Comparison of ENCODE assay signal across 8 cellular contexts in genomic region chr10:89793649-89794254, GRCh38.
DNase-seq lines count a peak whose midpoint lies in the region; ATAC-seq and TF ChIP-seq lines count a peak whose summit lies in the region.

No MANE protein-coding gene starts in this region.

- H4K20me1 ChIP-seq in fibroblast of lung (ENCODE audit: control insufficient read depth, extremely low read depth, insufficient read depth, low read length): no peaks in the 10 kb centered on the region

- no peaks in the 10 kb centered on the region for H3K27me3 ChIP-seq in WERI-Rb-1 (ENCODE audit: insufficient read depth, low read depth, severe bottlenecking)
- no peaks in the 10 kb centered on the region for H3K27me3 ChIP-seq in fibroblast of lung (ENCODE audit: control insufficient read depth, insufficient read depth, low read length)

- H3K27ac ChIP-seq in WERI-Rb-1 (no peak overlapping the region), fibroblast of lung (ENCODE audit: insufficient read depth, low read length) (no peak overlapping the region)

- no peak overlapping the region for H2AFZ ChIP-seq in fibroblast of lung (ENCODE audit: low read length)

- H3K36me3 ChIP-seq in WERI-Rb-1: no peaks in the 10 kb centered on the region
- no peaks in the 10 kb centered on the region for H3K36me3 ChIP-seq in fibroblast of lung (ENCODE audit: control insufficient read depth, insufficient read depth, low read length)

- H3K9me3 ChIP-seq in WERI-Rb-1 (ENCODE audit: severe bottlenecking) (no peaks in the 10 kb centered on the region), fibroblast of lung (ENCODE audit: control insufficient read depth, insufficient read depth, low read depth, low read length) (no peaks in the 10 kb centered on the region)

- H3K27ac Mint-ChIP-seq in natural killer cell treated with Interleukin-12 subunit alpha and Interleukin-12 subunit beta and Interleukin-15 and Interleukin-18, amount 100 ng/mL, for 72 hours: no peak overlapping the region

- no peaks in the 10 kb centered on the region for H3K4me1 Mint-ChIP-seq in natural killer cell treated with Interleukin-12 subunit alpha and Interleukin-12 subunit beta and Interleukin-15 and Interleukin-18, amount 100 ng/mL, for 72 hours (ENCODE audit: low read depth in 2 of 2)

- no peak overlapping the region for H3K4me3 Mint-ChIP-seq in natural killer cell treated with Interleukin-12 subunit alpha and Interleukin-12 subunit beta and Interleukin-15 and Interleukin-18, amount 100 ng/mL, for 72 hours

- H3K79me2 ChIP-seq in fibroblast of lung (ENCODE audit: control insufficient read depth, insufficient read depth, low read length): no peaks in the 10 kb centered on the region

- H3K27me3 Mint-ChIP-seq in natural killer cell treated with Interleukin-12 subunit alpha and Interleukin-12 subunit beta and Interleukin-15 and Interleukin-18, amount 100 ng/mL, for 72 hours: peaks cover 6 to 13% of the 10 kb centered on the region in 2 donors

- H3K9ac ChIP-seq in fibroblast of lung (ENCODE audit: insufficient read depth, low read length): no peak overlapping the region

- DNase-seq in AG20443 (ENCODE audit: low spot score) (peak; percentile 81), NCI-H2227 treated with DMSO at 0.1 percent for 48 hours (lab: John Stamatoyannopoulos, UW) (peak; percentile 40), WERI-Rb-1 (peak; percentile 27), fibroblast of lung (ENCODE audit: low read depth in 2 of 2) (peak; percentile 63 to 84)
- DNase-seq in natural killer cell treated with Interleukin-12 subunit alpha and Interleukin-12 subunit beta and Interleukin-15 and Interleukin-18, amount 100 ng/mL, for 72 hours (ENCODE audit: low spot score): peak; percentile 67

- no peaks in the 10 kb centered on the region for H3K4me1 ChIP-seq in fibroblast of lung (ENCODE audit: control insufficient read depth, extremely low read depth, insufficient read depth, low read length)

- no peaks in the 10 kb centered on the region for H3K9me3 Mint-ChIP-seq in natural killer cell treated with Interleukin-12 subunit alpha and Interleukin-12 subunit beta and Interleukin-15 and Interleukin-18, amount 100 ng/mL, for 72 hours

- peak; percentile 61 for TF ChIP-seq CTCF in GM12874 (IDR thresholded peaks at IDR 0.05; ENCODE audit: insufficient read depth, low read depth, low read length)
- TF ChIP-seq CTCF in WERI-Rb-1 (IDR thresholded peaks at IDR 0.05; ENCODE audit: low read depth, low read length): peak; percentile 67
- TF ChIP-seq CTCF in fibroblast of lung (conservative IDR thresholded peaks at IDR 0.05 in 1 of 2, IDR thresholded peaks at IDR 0.05 in 1 of 2; ENCODE audit: low read depth in 1 of 2, low read length in 2 of 2): peak; percentile 76

- H3K4me3 ChIP-seq in WERI-Rb-1 (ENCODE audit: low read depth, low read length): no peak overlapping the region
- no peak overlapping the region for H3K4me3 ChIP-seq in fibroblast of lung (replicated peaks in 1 of 4; ENCODE audit: control extremely low read depth in 1 of 4, insufficient read depth in 1 of 4, low read depth in 3 of 4, low read length in 4 of 4)

- H3K4me2 ChIP-seq in fibroblast of lung (ENCODE audit: extremely low read depth, insufficient read depth, low read length): no peak overlapping the region

- peak; percentile 82 for ATAC-seq in HG02981 (IDR thresholded peaks at IDR 0.05; ENCODE audit: unreplicated experiment)
- ATAC-seq in natural killer cell treated with Interleukin-12 subunit alpha and Interleukin-12 subunit beta and Interleukin-15 and Interleukin-18, amount 100 ng/mL, for 72 hours: peak; percentile 59 to 69
- no peak for ATAC-seq in GM21717 (IDR thresholded peaks at IDR 0.05; ENCODE audit: unreplicated experiment)

- no peaks in the 10 kb centered on the region for H3K36me3 Mint-ChIP-seq in natural killer cell treated with Interleukin-12 subunit alpha and Interleukin-12 subunit beta and Interleukin-15 and Interleukin-18, amount 100 ng/mL, for 72 hours

Comparison
In these comparisons a context has a peak if more than half of its experiments do, and no peak if none do; other contexts are left out.
1. DNase-seq: peak in every context shown above with its lines; median percentile 81 in AG20443; 74 in fibroblast of lung; 67 in natural killer cell treated with Interleukin-12 subunit alpha and Interleukin-12 subunit beta and Interleukin-15 and Interleukin-18, amount 100 ng/mL, for 72 hours; 40 in NCI-H2227 treated with DMSO at 0.1 percent for 48 hours; 27 in WERI-Rb-1.